ENCODE assay signal across 8 cellular contexts in the genomic region with DNA sequence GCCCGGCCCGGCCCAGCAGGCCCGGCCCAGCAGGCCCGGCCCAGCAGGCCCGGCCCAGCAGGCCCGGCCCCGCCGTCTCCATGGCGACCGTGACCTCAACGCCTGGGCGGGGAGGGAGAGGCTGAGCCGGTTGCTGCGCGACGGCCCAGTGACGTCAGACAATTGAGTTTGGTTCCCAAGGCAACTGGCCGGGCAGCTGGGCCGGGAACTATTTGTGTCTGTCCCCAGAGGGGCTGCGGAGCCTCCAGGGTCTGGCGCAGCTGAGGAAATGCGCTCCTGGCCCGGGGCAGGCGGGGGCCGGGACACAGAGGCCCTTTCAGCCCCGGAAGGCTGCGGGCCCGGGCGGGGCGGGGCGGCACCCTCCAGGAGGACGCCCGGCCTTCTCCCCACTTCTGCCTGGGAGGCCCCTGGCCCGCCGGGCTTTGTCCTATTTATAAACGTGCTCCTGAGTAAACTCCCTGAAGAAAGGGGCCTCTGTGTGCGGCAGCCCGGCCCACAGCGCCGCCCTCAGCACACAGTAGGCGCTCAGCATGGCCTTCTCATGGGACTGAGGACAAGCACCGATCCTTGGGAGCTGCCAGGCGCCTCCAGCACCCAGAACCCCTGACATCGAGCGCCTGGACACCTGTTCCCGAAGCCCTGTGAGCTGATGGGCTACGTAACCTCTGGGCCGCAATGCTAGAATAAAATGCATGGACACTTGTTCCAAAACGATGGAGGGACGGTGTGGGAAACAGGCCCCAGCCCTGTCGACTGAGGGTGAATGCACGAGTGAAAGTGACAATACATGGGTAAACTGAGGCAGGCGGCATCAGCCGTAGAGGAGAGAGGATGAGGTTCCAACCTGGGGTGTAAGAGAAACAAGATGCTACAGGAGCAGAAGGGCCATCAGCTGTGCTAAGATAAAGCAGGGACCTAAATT. TPM values are rescaled to one million over a fixed set of nuclear protein-coding genes. Genes with fewer than 3 reads are reported as not detected.
DNase-seq lines count a peak whose midpoint lies in the region; ATAC-seq and TF ChIP-seq lines count a peak whose summit lies in the region.

No MANE protein-coding gene starts in this region.

- peak; percentile 97 for DNase-seq in 8988T
- DNase-seq in NCI-H2171 (lab: John Stamatoyannopoulos, UW), result peak; percentile 90
- DNase-seq in mammary epithelial cell, result peak; percentile 94
- peak; percentile 96 to 97 (median 97) for DNase-seq in immature natural killer cell
- peak; percentile 93 for DNase-seq in smooth muscle cell (lab: John Stamatoyannopoulos, UW; ENCODE audit: unreplicated experiment)

- H3K27ac Mint-ChIP-seq in immature natural killer cell, result peak overlapping the region; percentile 57 to 95 (median 92)

- TF ChIP-seq CTCF in WI38 (IDR thresholded peaks at IDR 0.05; ENCODE audit: low read depth, low read length) (no peak), mammary epithelial cell (conservative IDR thresholded peaks at IDR 0.05 in 1 of 2, IDR thresholded peaks at IDR 0.05 in 1 of 2; ENCODE audit: extremely low read depth in 1 of 2, insufficient read depth in 1 of 2, low read depth in 1 of 2, low read length in 2 of 2) (no peak), smooth muscle cell (IDR thresholded peaks at IDR 0.05; ENCODE audit: borderline replicate concordance, insufficient read depth, poor library complexity, severe bottlenecking) (no peak)

- H3K27me3 Mint-ChIP-seq in immature natural killer cell (ENCODE audit: low read depth in 3 of 3), result peaks cover 12 to 25% (median 16%) of the 10 kb centered on the region in 3 donors

- H3K4me2 ChIP-seq in mammary epithelial cell (ENCODE audit: insufficient read depth, low read depth, low read length) (peak overlapping the region; percentile 97), smooth muscle cell (peak overlapping the region; percentile 89)

- peaks cover 16% of the 10 kb centered on the region for H3K4me1 ChIP-seq in mammary epithelial cell (ENCODE audit: insufficient read depth, low read length)
- H3K4me1 ChIP-seq in smooth muscle cell (ENCODE audit: low read depth), result peaks cover 33% of the 10 kb centered on the region

- H3K9me3 ChIP-seq in mammary epithelial cell (replicated peaks; ENCODE audit: insufficient read depth, low read length) (no peaks in the 10 kb centered on the region), smooth muscle cell (replicated peaks; ENCODE audit: low read depth) (no peaks in the 10 kb centered on the region)

- no peaks in the 10 kb centered on the region for H3K79me2 ChIP-seq in mammary epithelial cell (ENCODE audit: insufficient read depth, low read length)
- no peaks in the 10 kb centered on the region for H3K79me2 ChIP-seq in smooth muscle cell (ENCODE audit: low read depth)

- H3K4me1 Mint-ChIP-seq in immature natural killer cell, result peaks cover 13 to 15% of the 10 kb centered on the region in 2 donors

- dilution Hi-C loops in mammary epithelial cell (cut with HindIII; ENCODE audit: low sequenced_read_pairs), result no loop called here

- H3K4me3 ChIP-seq in WI38 (ENCODE audit: low read depth, low read length) (peak overlapping the region; percentile 55), mammary epithelial cell (replicated peaks in 1 of 3; ENCODE audit: insufficient read depth in 1 of 3, low read depth in 2 of 3, low read length in 3 of 3) (peak overlapping the region; percentile 25 to 56 (median 46)), smooth muscle cell (peak overlapping the region; percentile 54)

- 29% methylated on average over 24 of the region's 54 CpGs for WGBS in mammary epithelial cell (ENCODE audit: low coverage, missing lambda C conversion rate)
- WGBS in smooth muscle cell (ENCODE audit: low lambda C conversion rate), result 34% methylated on average over 34 of the region's 54 CpGs

- H3K27ac ChIP-seq in mammary epithelial cell (ENCODE audit: insufficient read depth, low read depth, low read length) (peak overlapping the region; percentile 96), smooth muscle cell (ENCODE audit: low read depth) (peak overlapping the region; percentile 98)

- CTCF ChIA-PET in mammary epithelial cell (lab: Charles Lee; ENCODE audit: low non-redundant PET), result interaction anchor here (1.0 kb wide), 1 partner anchor 72 kb away, joined by 3 read pairs; no protein-coding TSS in a partner anchor

- intact Hi-C loops in mammary epithelial cell (cut with micrococcal nuclease), result loop anchor here (5.0 kb wide), 1 partner anchor 123 kb away; no protein-coding TSS in a partner anchor

- no peaks in the 10 kb centered on the region for H3K36me3 Mint-ChIP-seq in immature natural killer cell

- peak overlapping the region; percentile 89 for H3K9ac ChIP-seq in mammary epithelial cell (ENCODE audit: insufficient read depth, low read length)
- peak overlapping the region; percentile 99 for H3K9ac ChIP-seq in smooth muscle cell (ENCODE audit: low read depth)

- in situ Hi-C loops in mammary epithelial cell (cut with MboI; ENCODE audit: low sequenced_read_pairs in 2 of 2), result no loop called here

- H4K20me1 ChIP-seq in mammary epithelial cell (ENCODE audit: insufficient read depth, low read length) (no peaks in the 10 kb centered on the region), smooth muscle cell (ENCODE audit: low read depth) (no peaks in the 10 kb centered on the region)

- peaks cover 4% of the 10 kb centered on the region for H3F3A ChIP-seq in smooth muscle cell (ENCODE audit: low read depth)

- BruUV-seq in mammary epithelial cell (replicated peaks; lab: Mats Ljungman, UMichigan), result TSS peak; percentile 69

- H3K27me3 ChIP-seq in mammary epithelial cell (ENCODE audit: insufficient read depth, low read length), result no peaks in the 10 kb centered on the region
- no peaks in the 10 kb centered on the region for H3K27me3 ChIP-seq in smooth muscle cell (ENCODE audit: low read depth)

- H3K36me3 ChIP-seq in mammary epithelial cell (ENCODE audit: insufficient read depth, low read length), result no peaks in the 10 kb centered on the region
- no peaks in the 10 kb centered on the region for H3K36me3 ChIP-seq in smooth muscle cell (ENCODE audit: low read depth)

- H2AFZ ChIP-seq in mammary epithelial cell (ENCODE audit: low read depth, low read length) (peak overlapping the region; percentile 61), smooth muscle cell (ENCODE audit: low read depth) (no peak overlapping the region)

- peak overlapping the region; percentile 63 to 73 (median 69) for H3K4me3 Mint-ChIP-seq in immature natural killer cell

- ATAC-seq in GM18858 (IDR thresholded peaks at IDR 0.05; ENCODE audit: unreplicated experiment), result peak; percentile 69
- ATAC-seq in HG03066 (IDR thresholded peaks at IDR 0.05; ENCODE audit: low read depth, unreplicated experiment), result peak; percentile 81

- H3K9me3 Mint-ChIP-seq in immature natural killer cell, result no peaks in the 10 kb centered on the region

RNA-seq across cellular contexts. Expression of gene TEX44, which starts 12.3 kb away (rescaled TPM):
- total RNA-seq in mammary epithelial cell (not detected), smooth muscle cell (not detected in 2 replicates)
- polyA plus RNA-seq in mammary epithelial cell (not detected), immature natural killer cell (not detected), smooth muscle cell (not detected in 2 replicates)
- not detected for polyA minus RNA-seq in mammary epithelial cell

Comparison
In these comparisons a context has a peak if more than half of its experiments do, and no peak if none do; other contexts are left out.
1. Peak in every context shown above with its lines: DNase-seq, ATAC-seq, H3K4me3 ChIP-seq and H3K27ac ChIP-seq.